In the genomic region with DNA sequence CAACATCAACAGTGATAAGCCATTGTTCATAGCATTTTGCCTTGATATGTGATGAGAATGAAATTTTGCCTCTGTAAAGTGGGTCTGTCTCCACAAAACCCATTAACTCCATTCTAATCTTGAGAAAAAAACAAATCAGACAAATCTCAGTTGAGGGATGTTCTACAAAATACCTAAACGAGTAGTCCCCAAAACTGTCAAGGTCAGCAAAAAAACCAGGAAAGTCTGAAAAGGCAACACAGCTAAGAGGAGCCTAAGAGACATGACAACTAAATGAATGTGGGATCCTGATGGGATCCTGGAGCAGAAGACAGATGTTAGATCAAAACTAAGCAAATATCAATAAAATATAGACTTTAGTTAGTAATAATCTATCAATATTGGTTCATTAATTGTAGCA, we compare ENCODE assay signal across 7 cellular contexts.
"Had no signal": no experiment of that assay in that cellular context is flagged by ENCODE, and none has a peak within 500 bp of the region (broad histone marks: within the 10 kb centered on the region; RNA-seq: fewer than 3 reads in every experiment).

No MANE protein-coding gene starts in this region.

- H3K27ac ChIP-seq: KMS-11 had no signal

- DNase-seq: H7, Karpas-422, KBM-7 had no signal

- H3K4me3 ChIP-seq: GM23338, HAP-1 had no signal

- H3K4me2 ChIP-seq: GM23338, KMS-11 had no signal

- H3K9me3 ChIP-seq: HAP-1 had no signal

- H3K9ac ChIP-seq: KMS-11 had no signal

- H2AFZ ChIP-seq: GM23338 had no signal

- H3K36me3 ChIP-seq: HAP-1 had no signal

- ATAC-seq: GM23338 had no signal

- H3K4me1 ChIP-seq: HAP-1 had no signal

- FAIRE-seq: HTR-8/SVneo had no signal
